18 cellular contexts compared by ENCODE assay signal in genomic region chr2:200180943-200181342, GRCh38.
A peak's percentile ranks its signal among the peaks of the same experiment; 100 is the strongest.
DNase-seq lines count a peak whose midpoint lies in the region; ATAC-seq, FAIRE-seq and TF ChIP-seq lines count a peak whose summit lies in the region.
"Had no signal": no experiment of that assay in that cellular context is flagged by ENCODE, and none has a peak within 500 bp of the region (broad histone marks: within the 10 kb centered on the region; RNA-seq: fewer than 3 reads in every experiment).

No MANE protein-coding gene starts in this region.

- H2AFZ ChIP-seq in GM23338: 0 out of 2 replicates have a peak overlapping the region, but pooled peaks have one; percentile 18
- no peak overlapping the region for H2AFZ ChIP-seq in neural progenitor cell (replicated peaks)

- H3K27ac Mint-ChIP-seq in GM23338 (no peak overlapping the region), glutamatergic neuron (ENCODE audit: unreplicated experiment) (peak overlapping the region; percentile 20), neural progenitor cell (peak overlapping the region; percentile 42)
- H3K27ac Mint-ChIP-seq: CD4-positive, alpha-beta memory T cell; H9 had no signal

- H3K9me3 ChIP-seq in Panc1 (ENCODE audit: control insufficient read depth, insufficient read depth, low read depth, low read length): no peaks in the 10 kb centered on the region
- H3K9me3 ChIP-seq in neural progenitor cell (ENCODE audit: low read depth): no peaks in the 10 kb centered on the region

- no peak overlapping the region for H3K9ac ChIP-seq in neural progenitor cell

- CTCF ChIA-PET in Panc1 (lab: Charles Lee): no interaction called here

- H3K79me2 ChIP-seq in GM23338 (replicated peaks; ENCODE audit: insufficient read depth): no peaks in the 10 kb centered on the region
- no peaks in the 10 kb centered on the region for H3K79me2 ChIP-seq in neural progenitor cell (ENCODE audit: low read depth)

- TF ChIP-seq CTCF in GM23338 (conservative IDR thresholded peaks at IDR 0.05; ENCODE audit: low read depth in 2 of 2) (no peak), Panc1 (IDR thresholded peaks at IDR 0.05) (no peak), glutamatergic neuron (IDR thresholded peaks at IDR 0.05; ENCODE audit: partially characterized antibody, unreplicated experiment) (no peak), neural progenitor cell (IDR thresholded peaks at IDR 0.05) (no peak)

- H3K4me1 Mint-ChIP-seq in GM23338 (peaks cover 18% of the 10 kb centered on the region), glutamatergic neuron (ENCODE audit: low read depth, unreplicated experiment) (peaks cover 37% of the 10 kb centered on the region), neural progenitor cell (peaks cover 18% of the 10 kb centered on the region)
- H3K4me1 Mint-ChIP-seq: CD4-positive, alpha-beta memory T cell had no signal

- H3K4me3 ChIP-seq in GM23338: no peak overlapping the region
- H3K4me3 ChIP-seq in Panc1 (ENCODE audit: low read depth in 2 of 2, low read length in 2 of 2): no peak overlapping the region
- no peak overlapping the region for H3K4me3 ChIP-seq in neural progenitor cell

- H3K36me3 ChIP-seq in GM23338 (ENCODE audit: insufficient read depth) (0 out of 2 replicates have a peak, but pooled peaks cover 7% of the 10 kb centered on the region), Panc1 (ENCODE audit: control insufficient read depth, insufficient read depth, low read length) (no peaks in the 10 kb centered on the region), neural progenitor cell (no peaks in the 10 kb centered on the region)

- H3K4me2 ChIP-seq in GM23338: no peak overlapping the region
- no peak overlapping the region for H3K4me2 ChIP-seq in neural progenitor cell

- FAIRE-seq in GM19239 (lab: Jason Lieb, UNC): no peak
- FAIRE-seq: GM12891, GM18507 had no signal

- DNase-seq in GM23338 (ENCODE audit: low spot score): no peak
- no peak for DNase-seq in Panc1 (ENCODE audit: low read depth, low spot score)
- DNase-seq in glutamatergic neuron: no peak
- DNase-seq in neural progenitor cell (ENCODE audit: low spot score): no peak
- DNase-seq in GM19239 (ENCODE audit: insufficient read length, low spot score): no peak
- no peak for DNase-seq in OCI-M1 (lab: John Stamatoyannopoulos, UW)
- no peak for DNase-seq in stimulated activated CD4-positive, alpha-beta T cell treated with anti-CD3 and anti-CD28 coated beads, Interleukin-4, amount 100 ng/mL, for 1 hour
- DNase-seq: C1 segment of cervical spinal cord; Calu3; CD4-positive, alpha-beta memory T cell; COR-L47; DMS53; DMS79 treated with DMSO at 0.1 percent for 48 hours; GF-D8; H9 had no signal

- peaks cover 20% of the 10 kb centered on the region for H3K4me1 ChIP-seq in GM23338 (ENCODE audit: insufficient read depth)
- H3K4me1 ChIP-seq in Panc1 (ENCODE audit: control insufficient read depth, insufficient read depth, low read length): no peaks in the 10 kb centered on the region
- peaks cover 7% of the 10 kb centered on the region for H3K4me1 ChIP-seq in neural progenitor cell

- H3K9me2 ChIP-seq in GM23338 (ENCODE audit: insufficient read depth): peaks cover 17% of the 10 kb centered on the region

- no peaks in the 10 kb centered on the region for H3K27me3 ChIP-seq in GM23338 (ENCODE audit: insufficient read depth)
- no peaks in the 10 kb centered on the region for H3K27me3 ChIP-seq in Panc1 (ENCODE audit: control insufficient read depth, insufficient read depth, low read length)
- H3K27me3 ChIP-seq in neural progenitor cell: no peaks in the 10 kb centered on the region

- peaks cover 5% of the 10 kb centered on the region; the same call in 2 of the 3 replicates for H3K36me3 Mint-ChIP-seq in GM23338 (ENCODE audit: low read depth)
- no peaks in the 10 kb centered on the region for H3K36me3 Mint-ChIP-seq in glutamatergic neuron (ENCODE audit: unreplicated experiment)
- H3K36me3 Mint-ChIP-seq in neural progenitor cell: peaks cover 2% of the 10 kb centered on the region
- H3K36me3 Mint-ChIP-seq: CD4-positive, alpha-beta memory T cell had no signal

- no TSS peak for BruUV-seq in Panc1 (replicated peaks; lab: Mats Ljungman, UMichigan)

- H3K4me3 Mint-ChIP-seq in GM23338 (no peak overlapping the region), glutamatergic neuron (ENCODE audit: unreplicated experiment) (no peak overlapping the region), neural progenitor cell (no peak overlapping the region)
- H3K4me3 Mint-ChIP-seq: CD4-positive, alpha-beta memory T cell; H9 had no signal

- intact Hi-C loops in Panc1 (cut with micrococcal nuclease; ENCODE audit: unreplicated experiment): no loop called here

- H3K27me3 Mint-ChIP-seq in GM23338 (ENCODE audit: insufficient read depth, low read depth, poor library complexity) (peaks cover 8% of the 10 kb centered on the region), glutamatergic neuron (ENCODE audit: unreplicated experiment) (peaks cover 5% of the 10 kb centered on the region), neural progenitor cell (ENCODE audit: insufficient read depth, low read depth) (peaks cover 4% of the 10 kb centered on the region)

- ATAC-seq in GM23338 (no peak), Panc1 (peak; percentile 56; the same call in 1 of the 2 replicates)
- ATAC-seq: HCT116 had no signal

- POLR2A ChIA-PET in Panc1 (lab: Charles Lee): no interaction called here

- in situ Hi-C loops in Panc1 (cut with HindIII; ENCODE audit: low pct_unique_long_range_greater_than_20kb, low sequenced_read_pairs): no loop called here

- H3F3A ChIP-seq in GM23338 (replicated peaks; ENCODE audit: low read depth) (no peaks in the 10 kb centered on the region), neural progenitor cell (ENCODE audit: low read depth) (no peaks in the 10 kb centered on the region)

- H3K9me3 Mint-ChIP-seq in GM23338 (peaks cover 4% of the 10 kb centered on the region), glutamatergic neuron (ENCODE audit: unreplicated experiment) (peaks cover 7% of the 10 kb centered on the region), neural progenitor cell (no peaks in the 10 kb centered on the region)

- H4K20me1 ChIP-seq in GM23338 (replicated peaks; ENCODE audit: insufficient read depth) (no peaks in the 10 kb centered on the region), neural progenitor cell (ENCODE audit: low read depth) (no peaks in the 10 kb centered on the region)

- H3K27ac ChIP-seq in GM23338 (ENCODE audit: low read depth) (no peak overlapping the region), Panc1 (ENCODE audit: low read length) (no peak overlapping the region), neural progenitor cell (no peak overlapping the region)

TF ChIP-seq in GM23338, 12 proteins besides CTCF, POLR2A, EP300 and RAD21 (continues in another document):
- TF ChIP-seq ZNF114 (CRISPR knock-in tag; IDR thresholded peaks at IDR 0.05) (no peak), NANOG (IDR thresholded peaks at IDR 0.05; ENCODE audit: borderline replicate concordance) (no peak), REST (IDR thresholded peaks at IDR 0.05; ENCODE audit: unreplicated experiment) (no peak), ETS1 (IDR thresholded peaks at IDR 0.05) (no peak)
